In genomic region chr10:131732631-131733127, GRCh38 we compare ENCODE assay signal across 17 cellular contexts.
DNase-seq lines count a peak whose midpoint lies in the region; ATAC-seq and TF ChIP-seq lines count a peak whose summit lies in the region.
"Had no signal": no experiment of that assay in that cellular context is flagged by ENCODE, and none has a peak within 500 bp of the region (broad histone marks: within the 10 kb centered on the region; RNA-seq: fewer than 3 reads in every experiment).

No MANE protein-coding gene starts in this region.

- intact Hi-C loops in HCT116 (cut with micrococcal nuclease), result no loop called here
- intact Hi-C loops in mammary epithelial cell (cut with micrococcal nuclease), result no loop called here
- intact Hi-C loops in testis (cut with DNase I; ENCODE audit: low total_unique reads), result no loop called here

- no peaks in the 10 kb centered on the region for H3K79me1 ChIP-seq in neuronal stem cell (ENCODE audit: low read depth, low read length)

- H2BK5ac ChIP-seq in neuronal stem cell (ENCODE audit: low read length), result no peak overlapping the region

- H3K9me3 Mint-ChIP-seq in activated CD8-positive, alpha-beta memory T cell treated with anti-CD3 and anti-CD28 coated beads, Interleukin-2, amount 10 ng/mL, durations not matched to agents 7 days and 5 days (ENCODE audit: low read depth), result peaks cover 3% of the 10 kb centered on the region

- no peaks in the 10 kb centered on the region for H3K4me1 Mint-ChIP-seq in activated CD8-positive, alpha-beta memory T cell treated with anti-CD3 and anti-CD28 coated beads, Interleukin-2, amount 10 ng/mL, durations not matched to agents 7 days and 5 days

- no peak for TF ChIP-seq CTCF in HCT116 (IDR thresholded peaks at IDR 0.05 in 2 of 3, conservative IDR thresholded peaks at IDR 0.05 in 1 of 3; ENCODE audit: borderline replicate concordance in 1 of 3, insufficient read depth in 1 of 3, low read depth in 2 of 3, low read length in 2 of 3)
- no peak for TF ChIP-seq CTCF in mammary epithelial cell (conservative IDR thresholded peaks at IDR 0.05 in 1 of 2, IDR thresholded peaks at IDR 0.05 in 1 of 2; ENCODE audit: extremely low read depth in 1 of 2, insufficient read depth in 1 of 2, low read depth in 1 of 2, low read length in 2 of 2)
- TF ChIP-seq CTCF in testis (IDR thresholded peaks at IDR 0.05), result no peak

- H3K27ac Mint-ChIP-seq in activated CD8-positive, alpha-beta memory T cell treated with anti-CD3 and anti-CD28 coated beads, Interleukin-2, amount 10 ng/mL, durations not matched to agents 7 days and 5 days, result no peak overlapping the region

- H3K9ac ChIP-seq in HCT116 (ENCODE audit: low read length) (no peak overlapping the region), mammary epithelial cell (ENCODE audit: insufficient read depth, low read length) (no peak overlapping the region), neuronal stem cell (ENCODE audit: low read depth, low read length, poor library complexity) (no peak overlapping the region)

- no peak overlapping the region for H3K4me3 Mint-ChIP-seq in activated CD8-positive, alpha-beta memory T cell treated with anti-CD3 and anti-CD28 coated beads, Interleukin-2, amount 10 ng/mL, durations not matched to agents 7 days and 5 days

- H3K9me2 ChIP-seq in HCT116 (ENCODE audit: insufficient read depth), result no peaks in the 10 kb centered on the region

- peak overlapping the region; percentile 65 for H3K18ac ChIP-seq in neuronal stem cell (ENCODE audit: low read length)

- H2BK120ac ChIP-seq in neuronal stem cell (ENCODE audit: low read depth, low read length), result no peak overlapping the region

- H3K4ac ChIP-seq in neuronal stem cell (ENCODE audit: low read length), result peak overlapping the region; percentile 97

- H3K36me3 ChIP-seq in HCT116 (ENCODE audit: control insufficient read depth in 1 of 2, insufficient read depth in 2 of 2, low read length in 2 of 2) (no peaks in the 10 kb centered on the region), mammary epithelial cell (ENCODE audit: insufficient read depth, low read length) (no peaks in the 10 kb centered on the region), neuronal stem cell (replicated peaks in 1 of 2; ENCODE audit: control insufficient read depth in 2 of 2, insufficient read depth in 2 of 2, low read length in 2 of 2) (no peaks in the 10 kb centered on the region), testis (ENCODE audit: low read depth, missing control alignments) (no peaks in the 10 kb centered on the region)

- TF ChIP-seq POLR2A in HCT116 (IDR thresholded peaks at IDR 0.05; ENCODE audit: borderline replicate concordance, extremely low read depth, insufficient read depth, insufficient read length) (no peak), testis (IDR thresholded peaks at IDR 0.05) (no peak)

- H3K27ac ChIP-seq in HCT116 (ENCODE audit: low read depth, low read length) (no peak overlapping the region), mammary epithelial cell (ENCODE audit: insufficient read depth, low read depth, low read length) (no peak overlapping the region), neuronal stem cell (replicated peaks; ENCODE audit: low read length) (no peak overlapping the region), testis (no peak overlapping the region)
- H3K27ac ChIP-seq: 22Rv1, PC-9 had no signal

- WGBS in mammary epithelial cell (ENCODE audit: low coverage, missing lambda C conversion rate), result 73% methylated on average over 4 of the region's 5 CpGs
- whole genome bisulfite sequencing in neuronal stem cell (ENCODE audit: extremely low coverage in 2 of 2, insufficient read length in 2 of 2, insufficient replicate concordance in 1 of 2), 2 donors, result no CpG with 5 or more reads among the region's 5 CpGs
- WGBS in testis, 2 donors, result 78 to 90% methylated on average over 5 of the region's 5 CpGs

- H3K4me3 ChIP-seq in HCT116 (replicated peaks in 1 of 2; ENCODE audit: low read depth in 1 of 2, low read length in 2 of 2), result no peak overlapping the region
- H3K4me3 ChIP-seq in mammary epithelial cell (replicated peaks in 1 of 3; ENCODE audit: insufficient read depth in 1 of 3, low read depth in 2 of 3, low read length in 3 of 3), result no peak overlapping the region
- peak overlapping the region in 1 of 2 donors; percentile 76 for H3K4me3 ChIP-seq in neuronal stem cell (ENCODE audit: low read length in 2 of 2)
- H3K4me3 ChIP-seq in testis, result no peak overlapping the region
- H3K4me3 ChIP-seq: K562, PC-9 had no signal

- no peaks in the 10 kb centered on the region for H3K27me3 Mint-ChIP-seq in activated CD8-positive, alpha-beta memory T cell treated with anti-CD3 and anti-CD28 coated beads, Interleukin-2, amount 10 ng/mL, durations not matched to agents 7 days and 5 days

- H3K36me3 Mint-ChIP-seq in activated CD8-positive, alpha-beta memory T cell treated with anti-CD3 and anti-CD28 coated beads, Interleukin-2, amount 10 ng/mL, durations not matched to agents 7 days and 5 days, result no peaks in the 10 kb centered on the region

- H2AK5ac ChIP-seq in neuronal stem cell (ENCODE audit: low read depth, low read length), result peak overlapping the region; percentile 7

- dilution Hi-C loops in mammary epithelial cell (cut with HindIII; ENCODE audit: low sequenced_read_pairs), result no loop called here

- H4K20me1 ChIP-seq in HCT116 (ENCODE audit: insufficient read depth), result no peaks in the 10 kb centered on the region
- no peaks in the 10 kb centered on the region for H4K20me1 ChIP-seq in mammary epithelial cell (ENCODE audit: insufficient read depth, low read length)

- no TSS peak for BruUV-seq in HCT116 (replicated peaks; lab: Mats Ljungman, UMichigan)
- no TSS peak for BruUV-seq in mammary epithelial cell (replicated peaks; lab: Mats Ljungman, UMichigan)

- no peak for TF ChIP-seq RAD21 in HCT116 (IDR thresholded peaks at IDR 0.05; ENCODE audit: low read depth)

- no peak overlapping the region for H2BK15ac ChIP-seq in neuronal stem cell (ENCODE audit: low read length)

- H3K9me3 ChIP-seq in HCT116 (ENCODE audit: control insufficient read depth in 1 of 2, insufficient read depth in 1 of 2, low read depth in 1 of 2, low read length in 2 of 2) (no peaks in the 10 kb centered on the region), mammary epithelial cell (replicated peaks; ENCODE audit: insufficient read depth, low read length) (peaks cover 22% of the 10 kb centered on the region), neuronal stem cell (replicated peaks in 1 of 2; ENCODE audit: control insufficient read depth in 2 of 2, insufficient read depth in 1 of 2, low read depth in 1 of 2, low read length in 2 of 2) (peaks cover 0 to 9% of the 10 kb centered on the region in 2 donors), testis (no peaks in the 10 kb centered on the region)

- H3K4me2 ChIP-seq in HCT116 (ENCODE audit: low read length) (no peak overlapping the region), mammary epithelial cell (ENCODE audit: insufficient read depth, low read depth, low read length) (no peak overlapping the region), neuronal stem cell (ENCODE audit: insufficient read depth, low read length, poor library complexity, severe bottlenecking) (no peak overlapping the region)
- H3K4me2 ChIP-seq: PC-9 had no signal

- DNase-seq in activated CD8-positive, alpha-beta memory T cell treated with anti-CD3 and anti-CD28 coated beads, Interleukin-2, amount 10 ng/mL, durations not matched to agents 7 days and 5 days, result peak; percentile 23
- DNase-seq in activated CD8-positive, alpha-beta memory T cell treated with anti-CD3 and anti-CD28 coated beads, Interleukin-2, amount 50 U/mL, for 4 hours, result no peak
- DNase-seq in HCT116 (ENCODE audit: low read depth, low spot score) (no peak), mammary epithelial cell (peak; percentile 14), neuronal stem cell (ENCODE audit: low spot score) (no peak), testis (no peak)
- DNase-seq: C1 segment of cervical spinal cord, DMS153, NCI-H1092, NCI-H226, NCI-H526, SHP77 had no signal

- RAD21 ChIA-PET in HCT116 (lab: Charles Lee; ENCODE audit: low non-redundant PET in 1 of 2, low total read pairs in 2 of 2, uncharacterized antibody in 2 of 2, unreplicated experiment in 2 of 2), result no interaction called here

- H2BK12ac ChIP-seq in neuronal stem cell (ENCODE audit: low read length), result no peak overlapping the region

- no peak for ATAC-seq in activated CD8-positive, alpha-beta memory T cell treated with anti-CD3 and anti-CD28 coated beads, Interleukin-2, amount 10 ng/mL, durations not matched to agents 7 days and 5 days
- ATAC-seq in HCT116, result peak; percentile 52; the same call in 1 of the 2 replicates
- ATAC-seq in GM21526 (IDR thresholded peaks at IDR 0.05; ENCODE audit: low FRiP score, unreplicated experiment), result no peak
- ATAC-seq in GM18873 (IDR thresholded peaks at IDR 0.05; ENCODE audit: low FRiP score, unreplicated experiment), result no peak
- ATAC-seq: K562 had no signal

- no peak overlapping the region for H4K8ac ChIP-seq in neuronal stem cell (ENCODE audit: low read depth, low read length)

- CTCF ChIA-PET in activated CD8-positive, alpha-beta memory T cell treated with anti-CD3 and anti-CD28 coated beads, Interleukin-2, amount 10 ng/mL, durations not matched to agents 7 days and 5 days (lab: Charles Lee), result no interaction called here
- CTCF ChIA-PET in HCT116 (lab: Charles Lee), result no interaction called here
- CTCF ChIA-PET in mammary epithelial cell (lab: Charles Lee; ENCODE audit: low non-redundant PET), result no interaction called here

- H3K4me1 ChIP-seq in HCT116 (ENCODE audit: control insufficient read depth in 1 of 2, insufficient read depth in 2 of 2, low read length in 2 of 2) (no peaks in the 10 kb centered on the region), mammary epithelial cell (ENCODE audit: insufficient read depth, low read length) (no peaks in the 10 kb centered on the region), neuronal stem cell (ENCODE audit: control insufficient read depth in 2 of 2, insufficient read depth in 1 of 2, low read depth in 1 of 2, low read length in 2 of 2) (peaks cover 0 to 9% of the 10 kb centered on the region in 2 donors), testis (no peaks in the 10 kb centered on the region)

- POLR2A ChIA-PET in HCT116 (lab: Charles Lee), result no interaction called here

- no peaks in the 10 kb centered on the region for H3K27me3 ChIP-seq in HCT116 (ENCODE audit: insufficient read depth, low read length)
- H3K27me3 ChIP-seq in mammary epithelial cell (ENCODE audit: insufficient read depth, low read length), result no peaks in the 10 kb centered on the region
- peaks cover 0 to 24% (median 8%) of the 10 kb centered on the region in 3 experiments for H3K27me3 ChIP-seq in neuronal stem cell (ENCODE audit: control insufficient read depth in 3 of 3, insufficient read depth in 3 of 3, low read depth in 1 of 3, low read length in 3 of 3)
- no peaks in the 10 kb centered on the region for H3K27me3 ChIP-seq in testis

- peak overlapping the region; percentile 65 for H3K23ac ChIP-seq in neuronal stem cell (ENCODE audit: low read depth, low read length, poor library complexity)

- no peaks in the 10 kb centered on the region for H3K79me2 ChIP-seq in HCT116 (ENCODE audit: insufficient read depth, low read length)
- no peaks in the 10 kb centered on the region for H3K79me2 ChIP-seq in mammary epithelial cell (ENCODE audit: insufficient read depth, low read length)

- in situ Hi-C loops in mammary epithelial cell (cut with MboI; ENCODE audit: low sequenced_read_pairs in 2 of 2), result no loop called here

- H2AFZ ChIP-seq in HCT116 (ENCODE audit: low read depth, low read length, poor library complexity, severe bottlenecking) (no peak overlapping the region), mammary epithelial cell (ENCODE audit: low read depth, low read length) (no peak overlapping the region), neuronal stem cell (ENCODE audit: low read length) (no peak overlapping the region)
- H2AFZ ChIP-seq: PC-9 had no signal

- H4K91ac ChIP-seq in neuronal stem cell (ENCODE audit: low read depth, low read length, poor library complexity), result no peak overlapping the region

- no peak overlapping the region for H3K14ac ChIP-seq in neuronal stem cell (ENCODE audit: low read length)

Comparison
In these comparisons a context has a peak if more than half of its experiments do, and no peak if none do; other contexts are left out.
1. DNase-seq: peak in activated CD8-positive, alpha-beta memory T cell treated with anti-CD3 and anti-CD28 coated beads, Interleukin-2, amount 10 ng/mL, durations not matched to agents 7 days and 5 days (single experiment) and mammary epithelial cell (single experiment); none in activated CD8-positive, alpha-beta memory T cell treated with anti-CD3 and anti-CD28 coated beads, Interleukin-2, amount 50 U/mL, for 4 hours (single experiment), HCT116 (single experiment), neuronal stem cell (single experiment) and testis (single experiment).